ENCODE assay signal across 9 cellular contexts in genomic region chr14:63204407-63205280, GRCh38. TPM values are rescaled to one million over a fixed set of nuclear protein-coding genes. Genes with fewer than 3 reads are reported as not detected.
DNase-seq lines count a peak whose midpoint lies in the region; ATAC-seq, FAIRE-seq and TF ChIP-seq lines count a peak whose summit lies in the region.
"Had no signal": no experiment of that assay in that cellular context is flagged by ENCODE, and none has a peak within 500 bp of the region (broad histone marks: within the 10 kb centered on the region; RNA-seq: fewer than 3 reads in every experiment).

Gene RHOJ (plus strand): TSS chr14:63204443. CDS start chr14:63204870, 427 bp downstream.

- H3K79me2 ChIP-seq in mammary epithelial cell (ENCODE audit: insufficient read depth, low read length), result no peaks in the 10 kb centered on the region

- POLR2A ChIA-PET in CD8-positive, alpha-beta memory T cell (lab: Charles Lee), result no interaction called here

- H3K36me3 Mint-ChIP-seq in CD8-positive, alpha-beta memory T cell, result no peaks in the 10 kb centered on the region

- peaks cover 2 to 15% of the 10 kb centered on the region in 2 donors for H3K27me3 Mint-ChIP-seq in CD8-positive, alpha-beta memory T cell

- TF ChIP-seq POLR2A in GM12891 (IDR thresholded peaks at IDR 0.05; ENCODE audit: low read depth, low read length), result no peak

- no peaks in the 10 kb centered on the region for H3K9me3 ChIP-seq in mammary epithelial cell (replicated peaks; ENCODE audit: insufficient read depth, low read length)
- H3K9me3 ChIP-seq in kidney (ENCODE audit: control insufficient read depth in 1 of 2, low read length in 2 of 2), result no peaks in the 10 kb centered on the region
- H3K9me3 ChIP-seq in subcutaneous abdominal adipose tissue (ENCODE audit: control insufficient read depth in 5 of 5, low read length in 5 of 5), result no peaks in the 10 kb centered on the region
- no peaks in the 10 kb centered on the region for H3K9me3 ChIP-seq in CD8-positive, alpha-beta memory T cell (ENCODE audit: low read length)
- H3K9me3 ChIP-seq: HAP-1 had no signal

- H4K20me1 ChIP-seq in mammary epithelial cell (ENCODE audit: insufficient read depth, low read length), result no peaks in the 10 kb centered on the region

- in situ Hi-C loops in mammary epithelial cell (cut with MboI; ENCODE audit: low sequenced_read_pairs in 2 of 2), result no loop called here

- peak within 1 kb of the TSS; percentile 33 to 41 (median 36) for H3K4me3 ChIP-seq in mammary epithelial cell (replicated peaks in 1 of 3; ENCODE audit: insufficient read depth in 1 of 3, low read depth in 2 of 3, low read length in 3 of 3)
- H3K4me3 ChIP-seq in kidney (ENCODE audit: low read length in 2 of 2), result peak within 1 kb of the TSS; percentile 61 to 67
- H3K4me3 ChIP-seq in subcutaneous abdominal adipose tissue (ENCODE audit: low read depth in 1 of 5, low read length in 5 of 5), result peak within 1 kb of the TSS; percentile 51 to 86 (median 81)
- H3K4me3 ChIP-seq in CD8-positive, alpha-beta memory T cell (ENCODE audit: low read length), result no peak within 1 kb of the TSS
- H3K4me3 ChIP-seq: HAP-1 had no signal

- CTCF ChIA-PET in mammary epithelial cell (lab: Charles Lee; ENCODE audit: low non-redundant PET), result no interaction called here
- CTCF ChIA-PET in CD8-positive, alpha-beta memory T cell (lab: Charles Lee), result no interaction called here

- TF ChIP-seq CTCF in mammary epithelial cell (conservative IDR thresholded peaks at IDR 0.05 in 1 of 2, IDR thresholded peaks at IDR 0.05 in 1 of 2; ENCODE audit: extremely low read depth in 1 of 2, insufficient read depth in 1 of 2, low read depth in 1 of 2, low read length in 2 of 2) (no peak), kidney (IDR thresholded peaks at IDR 0.05; ENCODE audit: borderline replicate concordance, extremely low read depth, insufficient read depth) (no peak)

- dilution Hi-C loops in mammary epithelial cell (cut with HindIII; ENCODE audit: low sequenced_read_pairs), result no loop called here

- no peaks in the 10 kb centered on the region for H3K4me1 Mint-ChIP-seq in CD8-positive, alpha-beta memory T cell

- no peaks in the 10 kb centered on the region for H3K36me3 ChIP-seq in mammary epithelial cell (ENCODE audit: insufficient read depth, low read length)
- H3K36me3 ChIP-seq in kidney (ENCODE audit: control insufficient read depth in 1 of 2, insufficient read depth in 2 of 2, low read length in 2 of 2), result no peaks in the 10 kb centered on the region
- H3K36me3 ChIP-seq in subcutaneous abdominal adipose tissue (ENCODE audit: control insufficient read depth in 5 of 5, insufficient read depth in 5 of 5, low read length in 5 of 5), result no peaks in the 10 kb centered on the region
- H3K36me3 ChIP-seq in CD8-positive, alpha-beta memory T cell (ENCODE audit: insufficient read depth, low read length), result no peaks in the 10 kb centered on the region
- H3K36me3 ChIP-seq: HAP-1 had no signal

- DNase-seq in LHCN-M2 (ENCODE audit: low read depth) (peak; percentile 10), mammary epithelial cell (peak; percentile 36), kidney (no peak), GM12891 (ENCODE audit: insufficient read length, low spot score) (no peak), LoVo (ENCODE audit: low spot score) (no peak)
- no peak for DNase-seq in CD8-positive, alpha-beta memory T cell

- H3K4me2 ChIP-seq in mammary epithelial cell (ENCODE audit: insufficient read depth, low read depth, low read length), result peak within 1 kb of the TSS; percentile 81

- no peaks in the 10 kb centered on the region for H3K9me3 Mint-ChIP-seq in CD8-positive, alpha-beta memory T cell

- no peak within 1 kb of the TSS for H3K27ac Mint-ChIP-seq in CD8-positive, alpha-beta memory T cell

- H3K27me3 ChIP-seq in mammary epithelial cell (ENCODE audit: insufficient read depth, low read length) (no peaks in the 10 kb centered on the region), subcutaneous abdominal adipose tissue (ENCODE audit: control insufficient read depth in 5 of 5, insufficient read depth in 4 of 5, low read length in 5 of 5) (peaks cover 0 to 4% (median 0%) of the 10 kb centered on the region in 5 donors)
- peaks cover 6% of the 10 kb centered on the region for H3K27me3 ChIP-seq in CD8-positive, alpha-beta memory T cell (ENCODE audit: insufficient read depth, low read length, poor library complexity, severe bottlenecking)

- H3K27ac ChIP-seq in mammary epithelial cell (ENCODE audit: insufficient read depth, low read depth, low read length), result peak within 1 kb of the TSS; percentile 86
- peak within 1 kb of the TSS; percentile 60 to 81 for H3K27ac ChIP-seq in kidney (ENCODE audit: low read depth in 2 of 2, low read length in 2 of 2)
- peak within 1 kb of the TSS; percentile 87 for H3K27ac ChIP-seq in subcutaneous abdominal adipose tissue (ENCODE audit: low read depth, low read length)
- H3K27ac ChIP-seq in CD8-positive, alpha-beta memory T cell (ENCODE audit: low read depth, low read length), result no peak within 1 kb of the TSS

- ATAC-seq in GM21367 (IDR thresholded peaks at IDR 0.05; ENCODE audit: unreplicated experiment), result no peak

- H3K9ac ChIP-seq in mammary epithelial cell (ENCODE audit: insufficient read depth, low read length) (peak within 1 kb of the TSS; percentile 76), kidney (ENCODE audit: low read length in 2 of 2) (peak within 1 kb of the TSS in 1 of 2 donors; percentile 57), subcutaneous abdominal adipose tissue (ENCODE audit: low read length in 5 of 5) (peak within 1 kb of the TSS in 4 of 5 donors; percentile 71 to 87 (median 81))

- FAIRE-seq in kidney (lab: Jason Lieb, UNC) (no peak), GM12891 (lab: Jason Lieb, UNC) (no peak)

- H3K4me3 Mint-ChIP-seq in CD8-positive, alpha-beta memory T cell, result no peak within 1 kb of the TSS

- WGBS in mammary epithelial cell (ENCODE audit: low coverage, missing lambda C conversion rate), result under 1% methylated on average over 23 of the region's 23 CpGs

- BruUV-seq in mammary epithelial cell (replicated peaks; lab: Mats Ljungman, UMichigan), result TSS peak; percentile 89

- H2AFZ ChIP-seq in mammary epithelial cell (ENCODE audit: low read depth, low read length), result peak within 1 kb of the TSS; percentile 93

- intact Hi-C loops in mammary epithelial cell (cut with micrococcal nuclease), result loop anchor here (1.0 kb wide), 1 partner anchor 25 kb away; no protein-coding TSS in a partner anchor
- intact Hi-C loops in kidney (cut with DNase I), result no loop called here

- H3K4me1 ChIP-seq in mammary epithelial cell (ENCODE audit: insufficient read depth, low read length) (peaks cover 34% of the 10 kb centered on the region), kidney (ENCODE audit: control insufficient read depth in 1 of 2, insufficient read depth in 1 of 2, low read depth in 1 of 2, low read length in 2 of 2) (no peaks in the 10 kb centered on the region), subcutaneous abdominal adipose tissue (ENCODE audit: control insufficient read depth in 5 of 5, insufficient read depth in 5 of 5, low read length in 5 of 5) (peaks cover 2 to 18% (median 14%) of the 10 kb centered on the region in 5 donors)
- no peaks in the 10 kb centered on the region for H3K4me1 ChIP-seq in CD8-positive, alpha-beta memory T cell (ENCODE audit: insufficient read depth, low read length)
- H3K4me1 ChIP-seq: HAP-1 had no signal

TF ChIP-seq in GM12891, 5 proteins besides CTCF, POLR2A, EP300 and RAD21:
- TF ChIP-seq SPI1 (IDR thresholded peaks at IDR 0.05; ENCODE audit: low read depth, low read length) (no peak), PAX5 (IDR thresholded peaks at IDR 0.05; ENCODE audit: insufficient read depth, low read length, severe bottlenecking) (no peak), POLR2AphosphoS5 (IDR thresholded peaks at IDR 0.05; ENCODE audit: low read depth, low read length) (no peak), POU2F2 (IDR thresholded peaks at IDR 0.05; ENCODE audit: low read depth, low read length) (no peak), TAF1 (IDR thresholded peaks at IDR 0.05; ENCODE audit: low read depth, low read length) (no peak)

RNA-seq across cellular contexts. Expression of gene RHOJ, which starts in this region (rescaled TPM):
- total RNA-seq in LHCN-M2 (2014; rRNA removed) (not detected in 2 replicates), mammary epithelial cell (10 to 100 TPM in 1 of 2 donors, 1 to 10 TPM in 1; 4.5 to 10.5 TPM), kidney (20.0 TPM)
- polyA plus RNA-seq in LHCN-M2 (2012), result not detected
- polyA plus RNA-seq in mammary epithelial cell (11.2 TPM), kidney (ENCODE audit: insufficient read depth, low read depth, low replicate concordance) (4.0 TPM)
- polyA minus RNA-seq in mammary epithelial cell, result 0.93 TPM
- not detected for polyA plus RNA-seq in GM12891 (2012; ENCODE audit: low read depth, missing spikeins)
- not detected for total RNA-seq in CD8-positive, alpha-beta memory T cell
- not detected for polyA plus RNA-seq in CD8-positive, alpha-beta memory T cell

Comparison
In these comparisons a context has a peak if more than half of its experiments do, and no peak if none do; other contexts are left out.
1. Peak in DNase-seq in LHCN-M2; RNA of the gene not detected or under 1 TPM.